ENCODE assay signal across 34 cellular contexts in genomic region chr6:23455754-23456153, GRCh38.
"Had no signal": no experiment of that assay in that cellular context is flagged by ENCODE, and none has a peak within 500 bp of the region (broad histone marks: within the 10 kb centered on the region; RNA-seq: fewer than 3 reads in every experiment).

No MANE protein-coding gene starts in this region.

- H3K9me3 ChIP-seq: adrenal gland, body of pancreas, breast epithelium had no signal

- H3K27me3 ChIP-seq: adrenal gland, body of pancreas, brain microvascular endothelial cell, breast epithelium had no signal

- H3K4me3 ChIP-seq: adrenal gland, body of pancreas, breast epithelium had no signal

- ATAC-seq: activated CD4-positive, alpha-beta T cell treated with anti-CD3 and anti-CD28 coated beads for 36 hours; activated CD4-positive, CD25-positive, alpha-beta regulatory T cell treated with anti-CD3 and anti-CD28 coated beads, Interleukin-2, amount 50 U/mL, for 24 hours; activated CD8-positive, alpha-beta T cell treated with anti-CD3 and anti-CD28 coated beads for 36 hours; activated naive CD4-positive, alpha-beta T cell treated with anti-CD3 and anti-CD28 coated beads, Interleukin-2, amount 50 U/mL, for 72 hours; activated T-cell treated with anti-CD3 and anti-CD28 coated beads, Interleukin-2, amount 50 U/mL, for 4 hours; activated T-cell treated with anti-CD3 and anti-CD28 coated beads, Interleukin-2, amount 50 U/mL, for 72 hours; activated T-helper 17 cell treated with anti-CD3 and anti-CD28 coated beads, Interleukin-2, amount 50 U/mL, for 72 hours; body of pancreas; WTC11 had no signal

- H3K36me3 ChIP-seq: adrenal gland, brain microvascular endothelial cell, breast epithelium, WERI-Rb-1 had no signal

- H3K4me1 ChIP-seq: adrenal gland, body of pancreas, breast epithelium had no signal

- DNase-seq: activated CD4-positive, alpha-beta memory T cell treated with anti-CD3 and anti-CD28 coated beads for 36 hours; activated CD4-positive, alpha-beta T cell treated with anti-CD3 and anti-CD28 coated beads for 1 hour; activated CD4-positive, alpha-beta T cell treated with anti-CD3 and anti-CD28 coated beads for 36 hours; activated CD4-positive, alpha-beta T cell treated with anti-CD3 and anti-CD28 coated beads, Interleukin-2, amount 10 ng/mL, durations not matched to agents 24 days and 14 days; activated CD4-positive, alpha-beta T cell treated with anti-CD3 and anti-CD28 coated beads, Interleukin-2, amount 50 U/mL, for 1 hour; activated CD4-positive, alpha-beta T cell treated with anti-CD3 and anti-CD28 coated beads, Interleukin-2, amount 50 U/mL, for 4 hours; activated CD4-positive, CD25-positive, alpha-beta regulatory T cell; activated CD8-positive, alpha-beta memory T cell treated with anti-CD3 and anti-CD28 coated beads, Interleukin-2, amount 50 U/mL, for 4 hours; activated CD8-positive, alpha-beta T cell treated with anti-CD3 and anti-CD28 coated beads for 36 hours; activated effector memory CD4-positive, alpha-beta T cell treated with anti-CD3 and anti-CD28 coated beads, Interleukin-2, amount 50 U/mL, for 16 hours; activated gamma-delta T cell treated with Interleukin-2 at 50 U/mL for 16 hours; activated naive CD4-positive, alpha-beta T cell; activated naive CD4-positive, alpha-beta T cell treated with anti-CD3 and anti-CD28 coated beads for 36 hours; activated naive CD4-positive, alpha-beta T cell treated with anti-CD3 and anti-CD28 coated beads, Interleukin-2, amount 50 U/mL, for 16 hours; activated naive CD8-positive, alpha-beta T cell treated with anti-CD3 and anti-CD28 coated beads for 36 hours; activated T-cell treated with anti-CD3 and anti-CD28 coated beads for 4 hours; activated T-cell treated with anti-CD3 and anti-CD28 coated beads, Interleukin-2, amount 50 U/mL, for 1 hour; activated T-cell treated with anti-CD3 and anti-CD28 coated beads, Interleukin-2, amount 50 U/mL, for 4 hours; activated T-cell treated with anti-CD3 and anti-CD28 coated beads, Interleukin-2, amount 50 U/mL, for 72 hours; adrenal gland; amniotic stem cell; aorta; body of pancreas; cerebellar nuclear complex; T-helper 1 cell; T-helper 2 cell; T-helper 9 cell; WERI-Rb-1 had no signal

- H3K27ac ChIP-seq: adrenal gland, body of pancreas, brain microvascular endothelial cell, breast epithelium, WERI-Rb-1 had no signal
